ENCODE assay signal across 10 cellular contexts in the genomic region with DNA sequence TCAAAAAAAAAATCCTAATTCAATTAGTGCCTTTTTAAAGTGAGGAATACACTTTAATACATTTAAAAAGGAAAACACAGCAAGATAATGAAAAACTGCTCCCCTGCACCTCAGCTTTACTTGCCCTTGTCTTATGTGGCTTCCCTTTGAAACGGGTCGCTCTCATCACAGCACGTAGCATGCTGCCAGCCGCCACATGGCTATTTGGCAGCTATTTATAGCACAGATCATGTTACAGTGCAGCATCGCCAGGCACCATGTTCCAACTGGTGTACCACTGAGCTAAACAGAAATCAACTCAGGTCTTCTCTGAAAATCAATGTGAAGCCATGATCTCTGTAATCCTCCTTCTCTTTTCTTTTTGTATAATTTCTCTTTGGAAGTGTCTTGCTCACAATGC.
A peak's percentile ranks its signal among the peaks of the same experiment; 100 is the strongest.
DNase-seq lines count a peak whose midpoint lies in the region; ATAC-seq and TF ChIP-seq lines count a peak whose summit lies in the region.
"Had no signal": no experiment of that assay in that cellular context is flagged by ENCODE, and none has a peak within 500 bp of the region (broad histone marks: within the 10 kb centered on the region; RNA-seq: fewer than 3 reads in every experiment).

No MANE protein-coding gene starts in this region.

- ATAC-seq in mucosa of descending colon: no peak
- no peak for ATAC-seq in GM21717 (IDR thresholded peaks at IDR 0.05; ENCODE audit: unreplicated experiment)

- H3K79me2 ChIP-seq in Loucy (ENCODE audit: insufficient read depth, low read length): no peaks in the 10 kb centered on the region

- peaks cover 8% of the 10 kb centered on the region for H3K4me1 Mint-ChIP-seq in mesothelial cell of epicardium
- H3K4me1 Mint-ChIP-seq: activated naive CD4-positive, alpha-beta T cell treated with anti-CD3 and anti-CD28 coated beads, Interleukin-2, amount 50 U/mL, for 24 hours had no signal

- H3K36me3 Mint-ChIP-seq in mesothelial cell of epicardium: no peaks in the 10 kb centered on the region
- H3K36me3 Mint-ChIP-seq: type B pancreatic cell had no signal

- H3K27ac Mint-ChIP-seq in mesothelial cell of epicardium: no peak overlapping the region
- H3K27ac Mint-ChIP-seq: activated naive CD4-positive, alpha-beta T cell treated with anti-CD3 and anti-CD28 coated beads, Interleukin-2, amount 50 U/mL, for 24 hours; type B pancreatic cell had no signal

- peak overlapping the region; percentile 73 for H2AFZ ChIP-seq in Loucy (ENCODE audit: low read length)

- no peaks in the 10 kb centered on the region for H3K9me3 ChIP-seq in Loucy (ENCODE audit: insufficient read depth, low read depth, low read length)
- no peaks in the 10 kb centered on the region for H3K9me3 ChIP-seq in mucosa of descending colon

- intact Hi-C loops in mucosa of descending colon (cut with DNase I, micrococcal nuclease): no loop called here

- DNase-seq in NCI-H748 treated with DMSO at 0.1 percent for 48 hours (lab: John Stamatoyannopoulos, UW): peak; percentile 43
- peak; percentile 4 for DNase-seq in fibroblast of pulmonary artery (ENCODE audit: low read depth)
- DNase-seq in stromal cell of bone marrow (ENCODE audit: low read depth): peak; percentile 13
- DNase-seq in mesothelial cell of epicardium (ENCODE audit: low spot score in 2 of 2, unreplicated experiment in 2 of 2): no peak
- no peak for DNase-seq in activated CD4-positive, alpha-beta T cell treated with anti-CD3 and anti-CD28 coated beads for 1 hour
- no peak for DNase-seq in mucosa of descending colon

- H3K9me2 ChIP-seq in Loucy (replicated peaks; ENCODE audit: low read depth, low read length): no peaks in the 10 kb centered on the region

- no peaks in the 10 kb centered on the region for H3K27me3 Mint-ChIP-seq in mesothelial cell of epicardium (ENCODE audit: low read depth)
- H3K27me3 Mint-ChIP-seq: activated naive CD4-positive, alpha-beta T cell treated with anti-CD3 and anti-CD28 coated beads, Interleukin-2, amount 50 U/mL, for 24 hours; type B pancreatic cell had no signal

- no peaks in the 10 kb centered on the region for H4K20me1 ChIP-seq in Loucy (ENCODE audit: insufficient read depth, low read length, poor library complexity, severe bottlenecking)

- H3K4me1 ChIP-seq in Loucy (ENCODE audit: insufficient read depth, low read length, poor library complexity, severe bottlenecking): peaks cover 17% of the 10 kb centered on the region
- H3K4me1 ChIP-seq in mucosa of descending colon (ENCODE audit: low read depth): no peaks in the 10 kb centered on the region

- H3K36me3 ChIP-seq in Loucy (ENCODE audit: insufficient read depth, low read length): no peaks in the 10 kb centered on the region
- H3K36me3 ChIP-seq in mucosa of descending colon (ENCODE audit: low read depth): no peaks in the 10 kb centered on the region

- H3F3A ChIP-seq in Loucy (ENCODE audit: low read depth): no peaks in the 10 kb centered on the region

- H3K4me3 ChIP-seq in Loucy (ENCODE audit: low read length, poor library complexity, severe bottlenecking) (peak overlapping the region; percentile 45), fibroblast of pulmonary artery (replicated peaks; ENCODE audit: low read depth, low read length) (no peak overlapping the region), mucosa of descending colon (no peak overlapping the region)

- H3K9ac ChIP-seq in Loucy (ENCODE audit: low read depth, low read length, poor library complexity, severe bottlenecking): peak overlapping the region; percentile 52

- TF ChIP-seq CTCF in Loucy (conservative IDR thresholded peaks at IDR 0.05; ENCODE audit: low read length): no peak
- TF ChIP-seq CTCF in fibroblast of pulmonary artery (IDR thresholded peaks at IDR 0.05; ENCODE audit: low read length, missing control alignments): no peak
- no peak for TF ChIP-seq CTCF in mesothelial cell of epicardium (IDR thresholded peaks at IDR 0.05; ENCODE audit: unreplicated experiment)
- TF ChIP-seq CTCF in mucosa of descending colon (IDR thresholded peaks at IDR 0.05): no peak

- H3K9me3 Mint-ChIP-seq in mesothelial cell of epicardium: no peaks in the 10 kb centered on the region
- H3K9me3 Mint-ChIP-seq: activated naive CD4-positive, alpha-beta T cell treated with anti-CD3 and anti-CD28 coated beads, Interleukin-2, amount 50 U/mL, for 24 hours had no signal

- peak overlapping the region; percentile 36 for H3K4me2 ChIP-seq in Loucy (ENCODE audit: low read depth, low read length, poor library complexity, severe bottlenecking)

- H3K4me3 Mint-ChIP-seq in mesothelial cell of epicardium: no peak overlapping the region
- H3K4me3 Mint-ChIP-seq: activated naive CD4-positive, alpha-beta T cell treated with anti-CD3 and anti-CD28 coated beads, Interleukin-2, amount 50 U/mL, for 24 hours; type B pancreatic cell had no signal

- H3K27me3 ChIP-seq in Loucy (ENCODE audit: insufficient read depth, low read length, poor library complexity, severe bottlenecking): no peaks in the 10 kb centered on the region

Comparison
In these comparisons a context has a peak if more than half of its experiments do, and no peak if none do; other contexts are left out.
1. DNase-seq: peak in NCI-H748 treated with DMSO at 0.1 percent for 48 hours (single experiment), fibroblast of pulmonary artery (single experiment) and stromal cell of bone marrow (single experiment); none in mesothelial cell of epicardium (0 of 2), activated CD4-positive, alpha-beta T cell treated with anti-CD3 and anti-CD28 coated beads for 1 hour (single experiment) and mucosa of descending colon (0 of 3).